ENCODE assay signal across 8 cellular contexts in the genomic region with DNA sequence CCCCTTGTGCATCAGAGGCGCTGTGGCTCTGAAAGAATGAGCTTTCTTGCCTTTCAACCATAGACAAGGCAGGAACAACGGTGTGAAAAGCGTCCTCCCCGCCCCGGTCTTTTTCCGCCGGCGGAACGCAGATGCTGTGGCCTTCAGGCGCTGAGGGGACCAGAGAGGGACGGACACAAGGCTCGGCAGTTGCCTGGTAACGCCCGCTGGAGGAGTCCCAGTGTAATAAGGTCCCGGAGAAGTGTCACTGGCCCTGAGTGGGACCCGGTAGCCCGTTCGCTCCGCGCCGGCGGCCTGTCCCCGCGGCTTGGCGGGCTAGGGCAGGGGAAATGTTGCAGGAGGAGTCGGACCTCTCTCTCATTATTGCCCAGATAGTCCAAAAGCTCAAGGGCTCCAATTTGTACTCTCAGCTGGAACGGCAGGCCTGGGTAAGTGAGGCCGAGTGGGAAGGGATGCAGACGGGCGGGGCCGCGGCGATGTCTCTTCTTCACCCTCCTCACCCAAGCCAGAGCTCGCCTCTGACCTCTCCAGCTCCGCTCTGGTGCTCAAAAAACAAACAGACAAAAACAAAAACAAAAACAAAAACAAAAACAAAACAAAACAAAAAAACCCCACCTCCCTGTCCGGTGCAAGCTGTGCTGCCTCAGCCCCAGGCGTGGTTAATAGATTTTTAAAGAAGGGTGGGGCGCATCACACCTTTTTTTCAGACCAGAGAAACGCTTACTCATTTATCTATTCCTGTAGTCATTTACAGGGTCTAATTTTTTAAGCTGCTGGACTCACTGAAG. TPM values are rescaled to one million over a fixed set of nuclear protein-coding genes. Genes with fewer than 3 reads are reported as not detected.
DNase-seq lines count a peak whose midpoint lies in the region; ATAC-seq and TF ChIP-seq lines count a peak whose summit lies in the region.

A gene with protein sequence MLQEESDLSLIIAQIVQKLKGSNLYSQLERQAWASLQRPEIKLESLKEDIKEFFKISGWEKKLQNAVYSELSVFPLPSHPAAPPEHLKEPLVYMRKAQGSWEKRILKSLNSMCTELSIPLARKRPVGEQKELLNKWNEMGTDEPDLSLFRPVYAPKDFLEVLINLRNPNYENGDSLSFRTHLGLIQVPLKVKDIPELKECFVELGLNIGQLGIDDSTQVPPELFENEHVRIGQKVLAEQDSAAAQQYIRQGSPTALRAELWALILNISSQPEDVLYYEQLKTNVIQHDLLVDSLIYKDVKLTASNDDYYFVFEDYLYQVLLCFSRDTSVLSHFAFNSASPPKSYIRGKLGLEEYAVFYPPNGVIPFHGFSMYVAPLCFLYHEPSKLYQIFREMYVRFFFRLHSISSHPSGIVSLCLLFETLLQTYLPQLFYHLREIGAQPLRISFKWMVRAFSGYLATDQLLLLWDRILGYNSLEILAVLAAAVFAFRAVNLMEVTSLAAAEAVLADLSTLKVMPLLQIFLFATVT (plus strand): TSS at position 220 of the 788 bp plus-strand sequence. CDS start 110 bp downstream, at position 330.

- no peak for TF ChIP-seq POLR2A in stomach (IDR thresholded peaks at IDR 0.05)

- TF ChIP-seq CTCF in Loucy (conservative IDR thresholded peaks at IDR 0.05; ENCODE audit: low read length) (0 out of 2 replicates have a peak, but pooled peaks have one; percentile 22), RWPE2 (IDR thresholded peaks at IDR 0.05; ENCODE audit: poor library complexity, severe bottlenecking) (peak; percentile 15), fibroblast of villous mesenchyme (IDR thresholded peaks at IDR 0.05; ENCODE audit: insufficient read depth, low read depth, low read length) (no peak), neural cell (IDR thresholded peaks at IDR 0.05; ENCODE audit: poor library complexity, severe bottlenecking) (no peak), stomach (IDR thresholded peaks at IDR 0.05) (no peak)

- H3K9ac ChIP-seq in Loucy (ENCODE audit: low read depth, low read length, poor library complexity, severe bottlenecking): peak within 1 kb of the TSS; percentile 73
- peak within 1 kb of the TSS; percentile 85 for H3K9ac ChIP-seq in neural cell (ENCODE audit: low read length)

- H3K27me3 ChIP-seq in H7 (ENCODE audit: control insufficient read depth, insufficient read depth, low read length) (no peaks in the 10 kb centered on the region), Loucy (ENCODE audit: insufficient read depth, low read length, poor library complexity, severe bottlenecking) (no peaks in the 10 kb centered on the region), RWPE2 (ENCODE audit: insufficient read depth, poor library complexity, severe bottlenecking) (no peaks in the 10 kb centered on the region), neural cell (ENCODE audit: insufficient read depth, low read depth, low read length) (no peaks in the 10 kb centered on the region), stomach (no peaks in the 10 kb centered on the region)

- H3K4me2 ChIP-seq in Loucy (ENCODE audit: low read depth, low read length, poor library complexity, severe bottlenecking) (peak within 1 kb of the TSS; percentile 87), neural cell (ENCODE audit: low read length) (peak within 1 kb of the TSS; percentile 64)

- H3F3A ChIP-seq in Loucy (ENCODE audit: low read depth) (no peaks in the 10 kb centered on the region), neural cell (ENCODE audit: insufficient read depth, low read length, poor library complexity, severe bottlenecking) (no peaks in the 10 kb centered on the region)

- H2AFZ ChIP-seq in Loucy (ENCODE audit: low read length) (peak within 1 kb of the TSS; percentile 100), neural cell (ENCODE audit: low read depth, low read length) (peak within 1 kb of the TSS; percentile 80)

- ATAC-seq in RWPE2 (ENCODE audit: low read depth): peak; percentile 96

- DNase-seq in ELR (ENCODE audit: low read depth) (peak; percentile 90), H7 (peak; percentile 84), RWPE2 (ENCODE audit: low spot score) (peak; percentile 81), fibroblast of villous mesenchyme (ENCODE audit: low read depth) (peak; percentile 86), stomach (peak; percentile 91)
- DNase-seq in activated effector memory CD4-positive, alpha-beta T cell treated with anti-CD3 and anti-CD28 coated beads, Interleukin-2, amount 50 U/mL, for 16 hours: peak; percentile 95

- H4K20me1 ChIP-seq in Loucy (ENCODE audit: insufficient read depth, low read length, poor library complexity, severe bottlenecking): no peaks in the 10 kb centered on the region
- no peaks in the 10 kb centered on the region for H4K20me1 ChIP-seq in neural cell (ENCODE audit: insufficient read depth)

- H3K9me3 ChIP-seq in Loucy (ENCODE audit: insufficient read depth, low read depth, low read length) (no peaks in the 10 kb centered on the region), RWPE2 (ENCODE audit: severe bottlenecking) (no peaks in the 10 kb centered on the region), neural cell (ENCODE audit: low read length) (peaks cover 4% of the 10 kb centered on the region), stomach (no peaks in the 10 kb centered on the region)

- TF ChIP-seq EP300 in neural cell (conservative IDR thresholded peaks at IDR 0.05; ENCODE audit: poor library complexity, severe bottlenecking): peak; percentile 62
- TF ChIP-seq EP300 in stomach (IDR thresholded peaks at IDR 0.05): no peak

- peaks cover 8% of the 10 kb centered on the region; the same call in 1 of the 2 replicates for H3K79me2 ChIP-seq in Loucy (ENCODE audit: insufficient read depth, low read length)
- H3K79me2 ChIP-seq in neural cell (replicated peaks; ENCODE audit: insufficient read depth, low read length): peaks cover 46% of the 10 kb centered on the region

- H3K9me2 ChIP-seq in Loucy (replicated peaks; ENCODE audit: low read depth, low read length) (no peaks in the 10 kb centered on the region), neural cell (ENCODE audit: insufficient read depth, low read length) (no peaks in the 10 kb centered on the region)

- intact Hi-C loops in stomach (cut with DNase I; ENCODE audit: low total_unique reads): no loop called here

- 0 to 1% (median 0%) methylated on average over 36 to 39 of the region's 39 CpGs for WGBS in stomach, 5 donors

- peak; percentile 49 for TF ChIP-seq RAD21 in neural cell (conservative IDR thresholded peaks at IDR 0.05)

- H3K4me3 ChIP-seq in H7 (ENCODE audit: insufficient read depth, low read depth, low read length) (peak within 1 kb of the TSS; percentile 74), Loucy (ENCODE audit: low read length, poor library complexity, severe bottlenecking) (peak within 1 kb of the TSS; percentile 86), RWPE2 (ENCODE audit: severe bottlenecking) (peak within 1 kb of the TSS; percentile 47), fibroblast of villous mesenchyme (ENCODE audit: low read depth, low read length) (peak within 1 kb of the TSS; percentile 76), neural cell (ENCODE audit: low read length) (peak within 1 kb of the TSS; percentile 84), stomach (peak within 1 kb of the TSS; percentile 57 to 90 (median 74))

- H3K36me3 ChIP-seq in H7 (replicated peaks; ENCODE audit: control insufficient read depth, insufficient read depth, low read length) (no peaks in the 10 kb centered on the region), Loucy (ENCODE audit: insufficient read depth, low read length) (no peaks in the 10 kb centered on the region), RWPE2 (ENCODE audit: low read depth) (no peaks in the 10 kb centered on the region; the same call in 1 of the 2 replicates), neural cell (ENCODE audit: insufficient read depth, low read length) (no peaks in the 10 kb centered on the region), stomach (no peaks in the 10 kb centered on the region)

- H3K4me1 ChIP-seq in Loucy (ENCODE audit: insufficient read depth, low read length, poor library complexity, severe bottlenecking): peaks cover 18% of the 10 kb centered on the region
- H3K4me1 ChIP-seq in RWPE2 (ENCODE audit: insufficient read depth, poor library complexity, severe bottlenecking): peaks cover 5% of the 10 kb centered on the region
- peaks cover 0 to 27% (median 17%) of the 10 kb centered on the region in 4 donors for H3K4me1 ChIP-seq in stomach

- H3K27ac ChIP-seq in RWPE2 (ENCODE audit: poor library complexity, severe bottlenecking): peak within 1 kb of the TSS; percentile 51
- H3K27ac ChIP-seq in neural cell (ENCODE audit: low read length): peak within 1 kb of the TSS; percentile 88
- peak within 1 kb of the TSS; percentile 65 to 84 (median 81) for H3K27ac ChIP-seq in stomach

TF ChIP-seq in neural cell, 6 proteins besides CTCF, POLR2A, EP300 and RAD21 (continues in another document):
- TF ChIP-seq REST (IDR thresholded peaks at IDR 0.05; ENCODE audit: borderline replicate concordance): peak; percentile 86
- peak; percentile 97 for TF ChIP-seq TAF1 (IDR thresholded peaks at IDR 0.05; ENCODE audit: low read depth)
- peak; percentile 87 for TF ChIP-seq POLR2AphosphoS5 (IDR thresholded peaks at IDR 0.05)

RNA-seq across cellular contexts. Expression of the gene that starts here (rescaled TPM):
- 3.7 and 3.8 TPM in 2 replicates for total RNA-seq in H7 (2014; rRNA removed; shearing (Covaris generic))
- 39.6 and 41.5 TPM in 2 replicates for total RNA-seq in fibroblast of villous mesenchyme
- 23.1 and 31.2 TPM in 2 replicates for polyA plus RNA-seq in neural cell
- polyA minus RNA-seq in neural cell: 85.9 and 95.6 TPM in 2 replicates
- 10 to 100 TPM in 2 of 5 donors, 1 to 10 TPM in 3; 3.6 to 57.6 (median 9.9) TPM for total RNA-seq in stomach
- polyA plus RNA-seq in stomach: 1 to 10 TPM; 1.4 to 2.7 (median 1.8) TPM

Comparison
In these comparisons a context has a peak if more than half of its experiments do, and no peak if none do; other contexts are left out.
1. Peak in every context shown above with its lines: DNase-seq, ATAC-seq, H3K4me3 ChIP-seq and H3K27ac ChIP-seq.
2. CTCF ChIP-seq: peak in Loucy (single experiment) and RWPE2 (single experiment); none in fibroblast of villous mesenchyme (single experiment), neural cell (single experiment) and stomach (0 of 7).